In genomic region chr2:42812899-42813479, GRCh38 we compare ENCODE assay signal across 9 cellular contexts. TPM values are rescaled to one million over a fixed set of nuclear protein-coding genes. Genes with fewer than 3 reads are reported as not detected.
DNase-seq lines count a peak whose midpoint lies in the region; ATAC-seq, FAIRE-seq and TF ChIP-seq lines count a peak whose summit lies in the region.
"Had no signal": no experiment of that assay in that cellular context is flagged by ENCODE, and none has a peak within 500 bp of the region (broad histone marks: within the 10 kb centered on the region; RNA-seq: fewer than 3 reads in every experiment).

No MANE protein-coding gene starts in this region.

- no peak for TF ChIP-seq RAD21 in A549 (conservative IDR thresholded peaks at IDR 0.05 in 1 of 2, IDR thresholded peaks at IDR 0.05 in 1 of 2)

- H3K4me3 ChIP-seq in A549 = no peak overlapping the region

- H3K9me3 ChIP-seq in A549 = no peaks in the 10 kb centered on the region

- TF ChIP-seq EP300 in A549 (IDR thresholded peaks at IDR 0.05) = no peak

- DNase-seq in A549 (ENCODE audit: low read depth in 1 of 2, low spot score in 1 of 2) (peak; percentile 55 to 69), inferior parietal cortex (ENCODE audit: extremely low spot score) (peak; percentile 46), GM10266 (ENCODE audit: extremely low spot score) (no peak), COLO829 (ENCODE audit: low spot score) (no peak)
- DNase-seq: activated naive CD4-positive, alpha-beta T cell treated with Interleukin-2 at 50 U/mL for 16 hours had no signal

- H3K27ac ChIP-seq in A549 = no peak overlapping the region
- H3K27ac ChIP-seq in VCaP = no peak overlapping the region

- H3K4me1 ChIP-seq in A549 = peaks cover 10% of the 10 kb centered on the region

- FAIRE-seq in A549 (lab: Jason Lieb, UNC) = no peak
- FAIRE-seq in G401.6 (lab: Jason Lieb, UNC) = peak; percentile 77

- no peak for ATAC-seq in A549
- ATAC-seq in HG03108 (IDR thresholded peaks at IDR 0.05; ENCODE audit: unreplicated experiment) = no peak
- ATAC-seq in GM19452 (IDR thresholded peaks at IDR 0.05; ENCODE audit: unreplicated experiment) = no peak

- POLR2A ChIA-PET in A549 (lab: Yijun Ruan, JAX) = interaction anchor here (0.7 kb wide), 1 partner anchor 37 kb away, joined by 3 read pairs; no protein-coding TSS in a partner anchor

- no peak overlapping the region for H3K4me2 ChIP-seq in A549

- CTCF ChIA-PET in A549 (lab: Yijun Ruan, JAX) = interaction anchor here (0.7 to 5.7 kb wide), 10 partner anchors 11 to 764 kb away, joined by 3 to 56 read pairs (median 4); no protein-coding TSS in a partner anchor

- WGBS in A549 (ENCODE audit: missing lambda C conversion rate) = 6% methylated on average over 1 of the region's 1 CpG

- TF ChIP-seq POLR2A in A549 (IDR thresholded peaks at IDR 0.05; ENCODE audit: low read length) = no peak

- peak; percentile 42; the same call in 2 of the 3 replicates for TF ChIP-seq CTCF in A549 (IDR thresholded peaks at IDR 0.05)
- peak; percentile 69 for TF ChIP-seq CTCF in VCaP (conservative IDR thresholded peaks at IDR 0.05)
- TF ChIP-seq CTCF in GM10266 (IDR thresholded peaks at IDR 0.05; ENCODE audit: control insufficient read depth, insufficient read depth, low read depth, missing control alignments) = no peak

TF ChIP-seq in A549, 52 proteins besides CTCF, POLR2A, EP300 and RAD21:
- TF ChIP-seq NR3C1 (IDR thresholded peaks at IDR 0.05) (no peak), HDAC2 (IDR thresholded peaks at IDR 0.05) (no peak), HES2 (IDR thresholded peaks at IDR 0.05) (no peak), ESRRA (IDR thresholded peaks at IDR 0.05; ENCODE audit: borderline replicate concordance, low read length) (no peak), USF2 (IDR thresholded peaks at IDR 0.05) (no peak), GATA3 (IDR thresholded peaks at IDR 0.05; ENCODE audit: borderline replicate concordance) (no peak), MAFK (IDR thresholded peaks at IDR 0.05; ENCODE audit: partially characterized antibody) (no peak), HOXA7 (CRISPR knock-in tag; IDR thresholded peaks at IDR 0.05) (no peak), BHLHE40 (IDR thresholded peaks at IDR 0.05; ENCODE audit: low read depth, low read length) (no peak), POLR2AphosphoS2 (conservative IDR thresholded peaks at IDR 0.05; ENCODE audit: low read length) (no peak), HOXB5 (CRISPR knock-in tag; IDR thresholded peaks at IDR 0.05) (no peak; the same call in 1 of the 2 replicates), TFCP2L1 (CRISPR knock-in tag; IDR thresholded peaks at IDR 0.05) (no peak)

RNA-seq across cellular contexts. Expression of gene HAAO, which starts 20.6 kb away (rescaled TPM):
- not detected in 2 replicates for polyA plus RNA-seq in A549 (2011; rRNA removed)
- 0.03 TPM in 1 of 2 replicates, not detected in the other for polyA plus RNA-seq in A549 (2012; cell fraction: cytosol; rRNA removed)
- 0.12 TPM in 1 of 2 replicates, not detected in the other for polyA plus RNA-seq in A549 (2012; cell fraction: nucleus; rRNA removed)
- not detected in 3 replicates for polyA plus RNA-seq in A549 (2017; fragmentation: RNase III; extraction: RNeasy Plus Mini Kit Qiagen cat#74134 plus additional on column Dnase treatment)
- polyA minus RNA-seq in A549 (2011; rRNA and poly(A)+ RNA removed) = 0.29 TPM in 1 of 2 replicates, not detected in the other

RNA-seq across cellular contexts. Expression of gene OXER1, which starts 49.1 kb away (rescaled TPM):
- not detected in 2 replicates for polyA plus RNA-seq in A549 (2011; rRNA removed)
- not detected in 2 replicates for polyA plus RNA-seq in A549 (2012; cell fraction: cytosol; rRNA removed)
- 0.02 and 0.11 TPM in 2 replicates for polyA plus RNA-seq in A549 (2012; cell fraction: nucleus; rRNA removed)
- polyA plus RNA-seq in A549 (2017; fragmentation: RNase III; extraction: RNeasy Plus Mini Kit Qiagen cat#74134 plus additional on column Dnase treatment) = not detected in 3 replicates
- polyA minus RNA-seq in A549 (2011; rRNA and poly(A)+ RNA removed) = not detected in 2 replicates

Comparison
In these comparisons a context has a peak if more than half of its experiments do, and no peak if none do; other contexts are left out.
1. DNase-seq: peak in A549 (2 of 2) and inferior parietal cortex (single experiment); none in GM10266 (single experiment) and COLO829 (single experiment).